ENCODE assay signal across 15 cellular contexts in the genomic region with DNA sequence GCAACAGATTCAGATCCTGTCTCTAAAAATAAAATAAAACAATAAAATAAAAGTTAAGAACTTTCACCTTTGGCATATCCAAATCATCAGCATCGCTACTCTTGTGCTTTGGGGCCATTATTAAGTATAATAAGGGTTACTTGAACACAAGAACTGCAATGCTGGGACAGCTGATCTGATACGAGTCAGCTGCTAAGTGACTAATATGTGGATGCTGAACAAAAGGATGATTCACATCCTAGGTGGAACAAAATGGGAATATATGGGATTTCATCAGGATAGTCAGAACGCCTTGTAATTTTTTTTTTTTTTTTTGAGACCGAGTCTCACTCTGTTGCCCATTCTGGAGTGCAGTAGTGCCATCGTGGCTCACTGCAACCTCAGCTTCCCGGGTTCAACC. TPM values are rescaled to one million over a fixed set of nuclear protein-coding genes. Genes with fewer than 3 reads are reported as not detected.
A peak's percentile ranks its signal among the peaks of the same experiment; 100 is the strongest.
DNase-seq lines count a peak whose midpoint lies in the region; ATAC-seq and TF ChIP-seq lines count a peak whose summit lies in the region.
"Had no signal": no experiment of that assay in that cellular context is flagged by ENCODE, and none has a peak within 500 bp of the region (broad histone marks: within the 10 kb centered on the region; RNA-seq: fewer than 3 reads in every experiment).

No MANE protein-coding gene starts in this region.

- H4K20me1 ChIP-seq in KMS-11 (ENCODE audit: insufficient read depth): no peaks in the 10 kb centered on the region; the same call in 1 of the 2 replicates

- ATAC-seq in GM19351 (IDR thresholded peaks at IDR 0.05; ENCODE audit: unreplicated experiment): no peak
- ATAC-seq in lower lobe of right lung: no peak
- ATAC-seq: activated CD8-positive, alpha-beta T cell treated with anti-CD3 and anti-CD28 coated beads for 36 hours; heart left ventricle had no signal

- peaks cover 51% of the 10 kb centered on the region for H3K36me3 Mint-ChIP-seq in activated CD4-positive, alpha-beta memory T cell treated with anti-CD3 and anti-CD28 coated beads for 36 hours

- in situ Hi-C loops in astrocyte of the spinal cord (cut with HindIII; ENCODE audit: low sequenced_read_pairs): no loop called here

- H3K36me3 ChIP-seq in KMS-11 (ENCODE audit: insufficient read depth) (peaks cover 22% of the 10 kb centered on the region; the same call in 1 of the 2 replicates), lower lobe of right lung (no peaks in the 10 kb centered on the region)
- H3K36me3 ChIP-seq: heart left ventricle had no signal

- H3K79me2 ChIP-seq in KMS-11 (ENCODE audit: insufficient read depth, low read depth): peaks cover 34% of the 10 kb centered on the region

- H3K27me3 Mint-ChIP-seq in activated CD4-positive, alpha-beta memory T cell treated with anti-CD3 and anti-CD28 coated beads for 36 hours: no peaks in the 10 kb centered on the region
- H3K27me3 Mint-ChIP-seq: activated CD8-positive, alpha-beta T cell treated with anti-CD3 and anti-CD28 coated beads for 36 hours; B cell had no signal

- no peak overlapping the region for H3K27ac Mint-ChIP-seq in activated CD4-positive, alpha-beta memory T cell treated with anti-CD3 and anti-CD28 coated beads for 36 hours
- H3K27ac Mint-ChIP-seq: activated CD8-positive, alpha-beta T cell treated with anti-CD3 and anti-CD28 coated beads for 36 hours; B cell had no signal

- no peaks in the 10 kb centered on the region for H3K9me3 Mint-ChIP-seq in activated CD4-positive, alpha-beta memory T cell treated with anti-CD3 and anti-CD28 coated beads for 36 hours
- H3K9me3 Mint-ChIP-seq: activated CD8-positive, alpha-beta T cell treated with anti-CD3 and anti-CD28 coated beads for 36 hours had no signal

- POLR2A ChIA-PET in activated CD4-positive, alpha-beta memory T cell treated with anti-CD3 and anti-CD28 coated beads for 36 hours (lab: Charles Lee): no interaction called here

- H3K9ac ChIP-seq in KMS-11: no peak overlapping the region

- TF ChIP-seq CTCF in KMS-11 (conservative IDR thresholded peaks at IDR 0.05; ENCODE audit: low read depth, low read length) (no peak), astrocyte of the spinal cord (IDR thresholded peaks at IDR 0.05; ENCODE audit: low read depth, low read length) (no peak), lower lobe of right lung (IDR thresholded peaks at IDR 0.05) (no peak)

- no peaks in the 10 kb centered on the region for H3K9me3 ChIP-seq in lower lobe of right lung
- H3K9me3 ChIP-seq: heart left ventricle, neutrophil had no signal

- intact Hi-C loops in activated CD4-positive, alpha-beta memory T cell treated with anti-CD3 and anti-CD28 coated beads for 36 hours (cut with micrococcal nuclease): no loop called here
- intact Hi-C loops in lower lobe of right lung (cut with DNase I): no loop called here

- H3K27ac ChIP-seq in KMS-11: no peak overlapping the region
- H3K27ac ChIP-seq in lower lobe of right lung: no peak overlapping the region
- H3K27ac ChIP-seq: heart left ventricle, neutrophil had no signal

- H2AFZ ChIP-seq in KMS-11 (ENCODE audit: low read depth): no peak overlapping the region

- H3K4me2 ChIP-seq in KMS-11: peak overlapping the region; percentile 44; the same call in 1 of the 2 replicates

- no peaks in the 10 kb centered on the region for H3K27me3 ChIP-seq in KMS-11 (ENCODE audit: insufficient read depth, low read depth)
- H3K27me3 ChIP-seq in lower lobe of right lung (ENCODE audit: low read depth): no peaks in the 10 kb centered on the region
- H3K27me3 ChIP-seq: heart left ventricle, neutrophil had no signal

- peaks cover 34% of the 10 kb centered on the region for H3K4me1 ChIP-seq in KMS-11 (ENCODE audit: low read depth, poor library complexity, severe bottlenecking)
- H3K4me1 ChIP-seq in lower lobe of right lung: no peaks in the 10 kb centered on the region
- H3K4me1 ChIP-seq: heart left ventricle had no signal

- H3K4me1 Mint-ChIP-seq in activated CD4-positive, alpha-beta memory T cell treated with anti-CD3 and anti-CD28 coated beads for 36 hours (ENCODE audit: low read depth): no peaks in the 10 kb centered on the region

- H3K4me3 ChIP-seq in KMS-11 (IDR thresholded peaks at IDR 0.05; ENCODE audit: insufficient read depth, low read depth, low read length) (no peak overlapping the region), astrocyte of the spinal cord (ENCODE audit: low read depth, low read length) (no peak overlapping the region), lower lobe of right lung (no peak overlapping the region)
- H3K4me3 ChIP-seq: heart left ventricle had no signal

- DNase-seq in AG08395 (ENCODE audit: low spot score): peak; percentile 33
- DNase-seq in astrocyte of the spinal cord (ENCODE audit: low read depth, low spot score): peak; percentile 51
- DNase-seq in hepatic stellate cell (ENCODE audit: low spot score): peak; percentile 11
- no peak for DNase-seq in activated CD4-positive, alpha-beta memory T cell treated with anti-CD3 and anti-CD28 coated beads for 36 hours
- DNase-seq in RPMI8226: no peak
- no peak for DNase-seq in lower lobe of right lung
- DNase-seq: activated CD8-positive, alpha-beta T cell treated with anti-CD3 and anti-CD28 coated beads for 36 hours; activated naive CD4-positive, alpha-beta T cell; heart left ventricle; Kasumi-1; T-helper 9 cell had no signal

- no peak overlapping the region for H3K4me3 Mint-ChIP-seq in activated CD4-positive, alpha-beta memory T cell treated with anti-CD3 and anti-CD28 coated beads for 36 hours
- H3K4me3 Mint-ChIP-seq: activated CD8-positive, alpha-beta T cell treated with anti-CD3 and anti-CD28 coated beads for 36 hours; B cell had no signal

- CTCF ChIA-PET in activated CD4-positive, alpha-beta memory T cell treated with anti-CD3 and anti-CD28 coated beads for 36 hours (lab: Charles Lee): no interaction called here

RNA-seq across cellular contexts. Expression of a gene that starts 29.7 kb away (rescaled TPM):
- total RNA-seq in activated CD4-positive, alpha-beta memory T cell treated with anti-CD3 and anti-CD28 coated beads for 36 hours: 10 to 100 TPM; 88.8 to 96.1 TPM
- 1.4 TPM for total RNA-seq in lower lobe of right lung

RNA-seq across cellular contexts. Expression of a gene that starts 48.3 kb away (rescaled TPM):
- total RNA-seq in activated CD4-positive, alpha-beta memory T cell treated with anti-CD3 and anti-CD28 coated beads for 36 hours: under 1 TPM; 0.69 to 0.73 TPM
- total RNA-seq in lower lobe of right lung: 5.6 TPM

Comparison
In these comparisons a context has a peak if more than half of its experiments do, and no peak if none do; other contexts are left out.
1. DNase-seq: peak in AG08395 (single experiment), astrocyte of the spinal cord (single experiment) and hepatic stellate cell (single experiment); none in activated CD4-positive, alpha-beta memory T cell treated with anti-CD3 and anti-CD28 coated beads for 36 hours (single experiment), RPMI8226 (single experiment) and lower lobe of right lung (single experiment).
2. RNA of a gene that starts 29.7 kb away (total RNA-seq): 88.8 to 96.1 TPM in activated CD4-positive, alpha-beta memory T cell treated with anti-CD3 and anti-CD28 coated beads for 36 hours; 1.4 TPM in lower lobe of right lung (single experiment); every median in the first group is over 10 times any median in the second.